Comparison of ENCODE assay signal across 8 cellular contexts in genomic region chr10:101060951-101061813, GRCh38. TPM values are rescaled to one million over a fixed set of nuclear protein-coding genes. Genes with fewer than 3 reads are reported as not detected.
DNase-seq lines count a peak whose midpoint lies in the region; ATAC-seq and TF ChIP-seq lines count a peak whose summit lies in the region.

No MANE protein-coding gene starts in this region.

- H3K4me3 ChIP-seq in body of pancreas (peak overlapping the region; percentile 70 to 90), iPS-18a (ENCODE audit: low read length) (peak overlapping the region; percentile 89), skeletal muscle satellite cell (ENCODE audit: low read length) (peak overlapping the region; percentile 84)

- peak; percentile 57 for ATAC-seq in HG02678 (IDR thresholded peaks at IDR 0.05; ENCODE audit: unreplicated experiment)
- peak; percentile 87 for ATAC-seq in body of pancreas

- peak overlapping the region; percentile 78 to 97 (median 96) for H3K27ac ChIP-seq in body of pancreas
- peak overlapping the region; percentile 38 for H3K27ac ChIP-seq in iPS-18a (ENCODE audit: low read length)

- peak; percentile 79 for DNase-seq in SIG-M5 treated with dmso at 0.1 percent for 504 hours (lab: John Stamatoyannopoulos, UW; ENCODE audit: unreplicated experiment)
- no peak for DNase-seq in SIG-M5 (lab: John Stamatoyannopoulos, UW)
- DNase-seq in NCI-H128 (lab: John Stamatoyannopoulos, UW; ENCODE audit: unreplicated experiment): peak; percentile 82
- peak; percentile 78 to 90 (median 86) for DNase-seq in T-helper 1 cell
- peak; percentile 91 to 96 (median 93) for DNase-seq in body of pancreas

- TF ChIP-seq CTCF in body of pancreas (IDR thresholded peaks at IDR 0.05): peak in 2 of 7 experiments; percentile 1 to 3

- peak overlapping the region; percentile 85 for H3K4me2 ChIP-seq in skeletal muscle satellite cell (ENCODE audit: low read length)

- H3K9me3 ChIP-seq in body of pancreas (no peaks in the 10 kb centered on the region), iPS-18a (ENCODE audit: control insufficient read depth, low read depth, low read length) (no peaks in the 10 kb centered on the region), skeletal muscle satellite cell (replicated peaks; ENCODE audit: low read length) (no peaks in the 10 kb centered on the region)

- peak; percentile 7 to 69 (median 64) for TF ChIP-seq POLR2A in body of pancreas (IDR thresholded peaks at IDR 0.05)

- whole genome bisulfite sequencing in body of pancreas, 2 donors: 12 to 61% methylated on average over 11 to 67 of the region's 76 CpGs

- H3K36me3 ChIP-seq in body of pancreas (replicated peaks in 1 of 2; ENCODE audit: insufficient read depth in 1 of 2, low read depth in 2 of 2) (no peaks in the 10 kb centered on the region), iPS-18a (ENCODE audit: control insufficient read depth, low read depth, low read length) (no peaks in the 10 kb centered on the region), skeletal muscle satellite cell (ENCODE audit: insufficient read depth, low read length) (no peaks in the 10 kb centered on the region)

- peaks cover 46% of the 10 kb centered on the region for H3K4me1 ChIP-seq in body of pancreas
- H3K4me1 ChIP-seq in iPS-18a (ENCODE audit: control insufficient read depth, low read depth, low read length): peaks cover 22% of the 10 kb centered on the region
- peaks cover 46% of the 10 kb centered on the region for H3K4me1 ChIP-seq in skeletal muscle satellite cell (ENCODE audit: control insufficient read depth, insufficient read depth, low read length)

- H3K9ac ChIP-seq in iPS-18a (ENCODE audit: low read length): peak overlapping the region; percentile 87
- H3K9ac ChIP-seq in skeletal muscle satellite cell (ENCODE audit: low read depth, low read length): peak overlapping the region; percentile 97

- intact Hi-C loops in body of pancreas (cut with DNase I): no loop called here

- H3K27me3 ChIP-seq in body of pancreas: no peaks in the 10 kb centered on the region
- H3K27me3 ChIP-seq in iPS-18a (ENCODE audit: control insufficient read depth, insufficient read depth, low read length): peaks cover 52% of the 10 kb centered on the region
- H3K27me3 ChIP-seq in skeletal muscle satellite cell (ENCODE audit: control insufficient read depth, insufficient read depth, low read length): no peaks in the 10 kb centered on the region

RNA-seq across cellular contexts. Expression of gene KAZALD1, which starts 0.6 kb away (rescaled TPM):
- 1 to 10 TPM; 1.6 to 1.8 TPM for total RNA-seq in body of pancreas
- 9.9 and 15.1 TPM in 2 replicates for total RNA-seq in skeletal muscle satellite cell (2012; rRNA removed)

RNA-seq across cellular contexts. Expression of gene SFXN3, which starts 30.1 kb away (rescaled TPM):
- total RNA-seq in body of pancreas: 10 to 100 TPM; 23.4 to 61.7 TPM
- 83.4 and 87.8 TPM in 2 replicates for total RNA-seq in skeletal muscle satellite cell (2012; rRNA removed)

RNA-seq across cellular contexts. Expression of gene PDZD7, which starts 30.3 kb away (rescaled TPM):
- total RNA-seq in body of pancreas: under 1 TPM; 0.52 to 0.66 TPM
- under 0.01 and 1.5 TPM in 2 replicates for total RNA-seq in skeletal muscle satellite cell (2012; rRNA removed)
